In the genomic region with DNA sequence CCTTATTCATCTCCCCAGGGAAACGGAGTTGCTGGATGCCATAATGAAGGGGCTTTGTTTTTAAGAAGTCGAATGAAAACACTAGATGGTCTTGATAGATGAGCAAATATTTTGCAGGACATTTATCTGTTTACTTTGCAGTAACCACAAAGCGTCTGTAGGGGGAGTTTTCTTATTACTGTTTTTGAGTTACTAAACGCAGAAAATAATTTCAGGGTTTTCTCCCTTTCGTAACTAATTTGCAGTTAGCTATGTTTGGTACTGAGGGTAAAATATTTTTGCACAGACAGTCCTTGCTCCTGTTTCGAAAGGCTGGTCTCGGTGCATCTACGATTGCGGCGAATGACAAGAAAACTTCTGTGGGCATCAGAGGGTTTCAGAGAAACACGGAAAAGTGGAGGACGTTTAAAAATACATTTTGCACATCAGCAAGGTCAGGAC, we compare ENCODE assay signal across 9 cellular contexts.
DNase-seq lines count a peak whose midpoint lies in the region; ATAC-seq and TF ChIP-seq lines count a peak whose summit lies in the region.
"Had no signal": no experiment of that assay in that cellular context is flagged by ENCODE, and none has a peak within 500 bp of the region (broad histone marks: within the 10 kb centered on the region; RNA-seq: fewer than 3 reads in every experiment).

No MANE protein-coding gene starts in this region.

- TF ChIP-seq POLR2A in stomach (IDR thresholded peaks at IDR 0.05): no peak

- TF ChIP-seq CTCF in OCI-LY7 (conservative IDR thresholded peaks at IDR 0.05; ENCODE audit: low read length) (peak; percentile 80), stomach (IDR thresholded peaks at IDR 0.05) (peak in 4 of 7 experiments; percentile 6 to 27 (median 20))

- H3K79me2 ChIP-seq in OCI-LY7 (ENCODE audit: insufficient read depth, low read depth, low read length): no peaks in the 10 kb centered on the region

- H3K4me1 Mint-ChIP-seq in stimulated activated naive CD8-positive, alpha-beta T cell treated with anti-CD3 and anti-CD28 coated beads, Interleukin-15, amount 100 ng/mL, for 72 hours: no peaks in the 10 kb centered on the region

- no peak for TF ChIP-seq EP300 in stomach (IDR thresholded peaks at IDR 0.05)

- POLR2A ChIA-PET in OCI-LY7 (lab: Charles Lee): no interaction called here

- H3K27me3 ChIP-seq in stomach: peaks cover 0 to 11% (median 0%) of the 10 kb centered on the region in 3 donors

- H3K4me1 ChIP-seq in OCI-LY7 (ENCODE audit: insufficient read depth, low read length, poor library complexity, severe bottlenecking): no peaks in the 10 kb centered on the region
- H3K4me1 ChIP-seq in stomach: no peaks in the 10 kb centered on the region

- no peak overlapping the region for H3K4me2 ChIP-seq in OCI-LY7 (ENCODE audit: low read length)

- no peak overlapping the region for H3K27ac Mint-ChIP-seq in stimulated activated naive CD8-positive, alpha-beta T cell treated with anti-CD3 and anti-CD28 coated beads, Interleukin-15, amount 100 ng/mL, for 72 hours

- no peaks in the 10 kb centered on the region for H4K20me1 ChIP-seq in OCI-LY7 (ENCODE audit: insufficient read depth, low read length)

- peaks cover 37% of the 10 kb centered on the region for H3K27me3 Mint-ChIP-seq in stimulated activated naive CD8-positive, alpha-beta T cell treated with anti-CD3 and anti-CD28 coated beads, Interleukin-15, amount 100 ng/mL, for 72 hours

- H3K4me3 Mint-ChIP-seq in stimulated activated naive CD8-positive, alpha-beta T cell treated with anti-CD3 and anti-CD28 coated beads, Interleukin-15, amount 100 ng/mL, for 72 hours: no peak overlapping the region

- H3K4me3 ChIP-seq in OCI-LY7 (ENCODE audit: low read depth, low read length, poor library complexity, severe bottlenecking): no peak overlapping the region
- no peak overlapping the region for H3K4me3 ChIP-seq in stomach

- no TSS peak for BruUV-seq in OCI-LY7 (replicated peaks; lab: Mats Ljungman, UMichigan)

- no peaks in the 10 kb centered on the region for H3K9me2 ChIP-seq in OCI-LY7 (ENCODE audit: insufficient read depth, low read length)

- intact Hi-C loops in OCI-LY7 (cut with micrococcal nuclease; ENCODE audit: unreplicated experiment): no loop called here
- intact Hi-C loops in stomach (cut with DNase I; ENCODE audit: low total_unique reads): no loop called here

- H3K36me3 ChIP-seq in OCI-LY7 (ENCODE audit: insufficient read depth, low read length) (no peaks in the 10 kb centered on the region), stomach (no peaks in the 10 kb centered on the region)

- H3K9me3 Mint-ChIP-seq in stimulated activated naive CD8-positive, alpha-beta T cell treated with anti-CD3 and anti-CD28 coated beads, Interleukin-15, amount 100 ng/mL, for 72 hours: no peaks in the 10 kb centered on the region

- ATAC-seq in stimulated activated naive CD8-positive, alpha-beta T cell treated with anti-CD3 and anti-CD28 coated beads, Interleukin-15, amount 100 ng/mL, for 72 hours: no peak

- CTCF ChIA-PET in OCI-LY7 (lab: Charles Lee; ENCODE audit: unreplicated experiment): no interaction called here

- WGBS in stomach, 5 donors: 45 to 61% (median 57%) methylated on average over 12 of the region's 12 CpGs

- H3K27ac ChIP-seq in OCI-LY7 (ENCODE audit: low read depth, low read length, poor library complexity, severe bottlenecking): no peak overlapping the region
- no peak overlapping the region for H3K27ac ChIP-seq in stomach

- DNase-seq in NCI-H82 (lab: John Stamatoyannopoulos, UW) (peak; percentile 18), NCI-H82 treated with DMSO at 0.1 percent for 48 hours (lab: John Stamatoyannopoulos, UW; ENCODE audit: unreplicated experiment) (no peak), OCI-LY7 (ENCODE audit: low spot score) (peak; percentile 16), fibroblast of peridontal ligament (ENCODE audit: extremely low read depth) (peak; percentile 0), stomach (no peak), hepatic stellate cell (ENCODE audit: low spot score) (no peak)
- no peak for DNase-seq in stimulated activated naive CD8-positive, alpha-beta T cell treated with anti-CD3 and anti-CD28 coated beads, Interleukin-15, amount 100 ng/mL, for 72 hours
- DNase-seq in stimulated activated CD4-positive, alpha-beta T cell treated with anti-CD3 and anti-CD28 coated beads, Interleukin-1b, Interleukin-23, amount 100 ng/mL, for 48 hours: no peak
- DNase-seq: T1000 had no signal

- no peaks in the 10 kb centered on the region for H3K9me3 ChIP-seq in OCI-LY7 (ENCODE audit: low read length)
- no peaks in the 10 kb centered on the region for H3K9me3 ChIP-seq in stomach

- H2AFZ ChIP-seq in OCI-LY7 (ENCODE audit: low read length): no peak overlapping the region

Comparison
In these comparisons a context has a peak if more than half of its experiments do, and no peak if none do; other contexts are left out.
1. DNase-seq: peak in NCI-H82 (single experiment), OCI-LY7 (single experiment) and fibroblast of peridontal ligament (single experiment); none in NCI-H82 treated with DMSO at 0.1 percent for 48 hours (single experiment), stomach (single experiment), stimulated activated naive CD8-positive, alpha-beta T cell treated with anti-CD3 and anti-CD28 coated beads, Interleukin-15, amount 100 ng/mL, for 72 hours (0 of 2), hepatic stellate cell (single experiment) and stimulated activated CD4-positive, alpha-beta T cell treated with anti-CD3 and anti-CD28 coated beads, Interleukin-1b, Interleukin-23, amount 100 ng/mL, for 48 hours (single experiment).